ENCODE assay signal across 19 cellular contexts in genomic region chr2:8103085-8103708, GRCh38.
DNase-seq lines count a peak whose midpoint lies in the region; ATAC-seq and TF ChIP-seq lines count a peak whose summit lies in the region.
"Had no signal": no experiment of that assay in that cellular context is flagged by ENCODE, and none has a peak within 500 bp of the region (broad histone marks: within the 10 kb centered on the region; RNA-seq: fewer than 3 reads in every experiment).

No MANE protein-coding gene starts in this region.

- H3K4me1 ChIP-seq in PC-3 (ENCODE audit: insufficient read depth, low read length) (peaks cover 12% of the 10 kb centered on the region), hepatocyte (ENCODE audit: insufficient read depth) (peaks cover 28% of the 10 kb centered on the region), lower lobe of right lung (no peaks in the 10 kb centered on the region)
- H3K4me1 ChIP-seq: breast epithelium, SJSA1 had no signal

- H4K20me1 ChIP-seq in PC-3 (ENCODE audit: low read length) (no peaks in the 10 kb centered on the region), hepatocyte (ENCODE audit: insufficient read depth, poor library complexity, severe bottlenecking) (no peaks in the 10 kb centered on the region)

- H3K4me3 ChIP-seq in PC-3 (ENCODE audit: low read length): no peak overlapping the region
- no peak overlapping the region for H3K4me3 ChIP-seq in hepatocyte
- H3K4me3 ChIP-seq in lower lobe of right lung: no peak overlapping the region
- H3K4me3 ChIP-seq: breast epithelium, SJSA1, thoracic aorta had no signal

- BruUV-seq in PC-3 (replicated peaks; lab: Mats Ljungman, UMichigan): no TSS peak

- H3K9ac ChIP-seq in PC-3 (ENCODE audit: low read length): no peak overlapping the region

- H3K9me3 ChIP-seq in PC-3 (ENCODE audit: low read length): no peaks in the 10 kb centered on the region
- H3K9me3 ChIP-seq in hepatocyte (ENCODE audit: low read depth): no peaks in the 10 kb centered on the region
- no peaks in the 10 kb centered on the region for H3K9me3 ChIP-seq in lower lobe of right lung
- H3K9me3 ChIP-seq: breast epithelium, SJSA1, thoracic aorta had no signal

- H3K79me2 ChIP-seq in PC-3 (ENCODE audit: low read length) (no peaks in the 10 kb centered on the region), hepatocyte (no peaks in the 10 kb centered on the region)

- H3K36me3 ChIP-seq in PC-3 (ENCODE audit: low read depth, low read length) (no peaks in the 10 kb centered on the region), hepatocyte (replicated peaks; ENCODE audit: insufficient read depth, low read depth) (no peaks in the 10 kb centered on the region), lower lobe of right lung (no peaks in the 10 kb centered on the region)
- H3K36me3 ChIP-seq: breast epithelium, SJSA1, thoracic aorta had no signal

- H3K27ac ChIP-seq in PC-3 (ENCODE audit: low read length) (no peak overlapping the region), hepatocyte (peak overlapping the region; percentile 40), lower lobe of right lung (no peak overlapping the region)
- H3K27ac ChIP-seq: breast epithelium, SJSA1, thoracic aorta had no signal

- 36% methylated on average over 6 of the region's 6 CpGs for WGBS in hepatocyte (ENCODE audit: low lambda C conversion rate, missing lambda C conversion rate)

- DNase-seq in DMS53 (lab: John Stamatoyannopoulos, UW) (peak; percentile 19), DMS53 treated with DMSO at 0.1 percent for 48 hours (lab: John Stamatoyannopoulos, UW; ENCODE audit: unreplicated experiment) (no peak), PC-3 (peak; percentile 71), hepatocyte (ENCODE audit: low spot score) (peak; percentile 61), lower lobe of right lung (no peak)
- DNase-seq: 8988T; activated naive CD8-positive, alpha-beta T cell treated with anti-CD3 and anti-CD28 coated beads, Interleukin-2, amount 50 U/mL, for 24 hours; CD4-positive, alpha-beta memory T cell; dermis blood vessel endothelial cell; DND-41; KBM-7 had no signal

- ATAC-seq in PC-3 (peak; percentile 50; the same call in 1 of the 2 replicates), lower lobe of right lung (no peak), HG02623 (IDR thresholded peaks at IDR 0.05; ENCODE audit: unreplicated experiment) (no peak), GM19452 (IDR thresholded peaks at IDR 0.05; ENCODE audit: unreplicated experiment) (no peak), HG03520 (IDR thresholded peaks at IDR 0.05; ENCODE audit: unreplicated experiment) (no peak)
- ATAC-seq: activated naive CD8-positive, alpha-beta T cell treated with anti-CD3 and anti-CD28 coated beads, Interleukin-2, amount 50 U/mL, for 24 hours; activated T-helper 17 cell treated with anti-CD3 and anti-CD28 coated beads, Interleukin-2, amount 50 U/mL, for 72 hours; stimulated activated memory B cell treated with anti-CD40 and anti-IgM and Interleukin-4, amounts not matched to agents 10 μg/mL and 1 μg/mL and 100 μg/mL, for 72 hours had no signal

- H2AFZ ChIP-seq in PC-3 (ENCODE audit: low read length) (no peak overlapping the region), hepatocyte (no peak overlapping the region)

- intact Hi-C loops in PC-3 (cut with micrococcal nuclease): loop anchor here (10.0 kb wide), 1 partner anchor 678 kb away; no protein-coding TSS in a partner anchor
- intact Hi-C loops in lower lobe of right lung (cut with DNase I): no loop called here

- H3K4me2 ChIP-seq in PC-3 (ENCODE audit: low read length) (peak overlapping the region; percentile 26), hepatocyte (peak overlapping the region; percentile 1)

- CTCF ChIA-PET in PC-3 (lab: Charles Lee): no interaction called here

- TF ChIP-seq CTCF in PC-3 (conservative IDR thresholded peaks at IDR 0.05; ENCODE audit: low read depth, low read length): no peak
- TF ChIP-seq CTCF in hepatocyte (IDR thresholded peaks at IDR 0.05; ENCODE audit: poor library complexity): no peak
- TF ChIP-seq CTCF in lower lobe of right lung (IDR thresholded peaks at IDR 0.05): no peak

- no peaks in the 10 kb centered on the region for H3F3A ChIP-seq in PC-3 (ENCODE audit: low read length, unreplicated experiment)

- H3K9me2 ChIP-seq in PC-3 (replicated peaks; ENCODE audit: low read length) (no peaks in the 10 kb centered on the region), hepatocyte (replicated peaks; ENCODE audit: insufficient read depth) (no peaks in the 10 kb centered on the region)

- POLR2A ChIA-PET in PC-3 (lab: Charles Lee; ENCODE audit: unreplicated experiment): no interaction called here

- H3K27me3 ChIP-seq in PC-3 (ENCODE audit: low read length) (no peaks in the 10 kb centered on the region), hepatocyte (no peaks in the 10 kb centered on the region), lower lobe of right lung (ENCODE audit: low read depth) (no peaks in the 10 kb centered on the region)
- H3K27me3 ChIP-seq: breast epithelium, SJSA1 had no signal

Comparison
In these comparisons a context has a peak if more than half of its experiments do, and no peak if none do; other contexts are left out.
1. DNase-seq: peak in DMS53 (single experiment), PC-3 (single experiment) and hepatocyte (single experiment); none in DMS53 treated with DMSO at 0.1 percent for 48 hours (single experiment) and lower lobe of right lung (single experiment).